In genomic region chr11:119832132-119832531, GRCh38 we compare ENCODE assay signal across 22 cellular contexts.
DNase-seq lines count a peak whose midpoint lies in the region; TF ChIP-seq lines count a peak whose summit lies in the region.
"Had no signal": no experiment of that assay in that cellular context is flagged by ENCODE, and none has a peak within 500 bp of the region (broad histone marks: within the 10 kb centered on the region; RNA-seq: fewer than 3 reads in every experiment).

No MANE protein-coding gene starts in this region.

- H3K4me3 Mint-ChIP-seq in mesothelial cell of epicardium = no peak overlapping the region
- no peak overlapping the region for H3K4me3 Mint-ChIP-seq in HFFc6
- H3K4me3 Mint-ChIP-seq: activated naive CD4-positive, alpha-beta T cell treated with anti-CD3 and anti-CD28 coated beads, Interleukin-2, amount 10 ng/mL, durations not matched to agents 7 days and 5 days; activated T-cell treated with anti-CD3 and anti-CD28 coated beads, Interleukin-2, amount 50 U/mL, for 4 hours; natural killer cell treated with Interleukin-12 subunit alpha and Interleukin-12 subunit beta and Interleukin-15 and Interleukin-18, amount 100 ng/mL, for 72 hours had no signal

- H3K4me1 Mint-ChIP-seq in mesothelial cell of epicardium = peaks cover 13% of the 10 kb centered on the region
- no peaks in the 10 kb centered on the region for H3K4me1 Mint-ChIP-seq in HFFc6 (ENCODE audit: low read depth)
- H3K4me1 Mint-ChIP-seq: activated naive CD4-positive, alpha-beta T cell treated with anti-CD3 and anti-CD28 coated beads, Interleukin-2, amount 10 ng/mL, durations not matched to agents 7 days and 5 days had no signal

- H3K9me3 ChIP-seq in Peyer's patch = no peaks in the 10 kb centered on the region
- H3K9me3 ChIP-seq in spleen = no peaks in the 10 kb centered on the region
- no peaks in the 10 kb centered on the region for H3K9me3 ChIP-seq in left ventricle myocardium inferior (replicated peaks)
- H3K9me3 ChIP-seq: psoas muscle had no signal

- 45 to 57% (median 49%) methylated on average over 5 to 6 of the region's 6 CpGs for WGBS in spleen, 5 donors

- TF ChIP-seq POLR2A in Peyer's patch (IDR thresholded peaks at IDR 0.05) (no peak), spleen (IDR thresholded peaks at IDR 0.05) (no peak)

- H3K27ac Mint-ChIP-seq in mesothelial cell of epicardium (peak overlapping the region; percentile 81), HFFc6 (no peak overlapping the region)
- H3K27ac Mint-ChIP-seq: activated naive CD4-positive, alpha-beta T cell treated with anti-CD3 and anti-CD28 coated beads, Interleukin-2, amount 10 ng/mL, durations not matched to agents 7 days and 5 days; natural killer cell treated with Interleukin-12 subunit alpha and Interleukin-12 subunit beta and Interleukin-15 and Interleukin-18, amount 100 ng/mL, for 72 hours had no signal

- H3K27me3 ChIP-seq in Peyer's patch = no peaks in the 10 kb centered on the region
- peaks cover 0 to 56% (median 0%) of the 10 kb centered on the region in 7 donors for H3K27me3 ChIP-seq in spleen (replicated peaks in 1 of 7)
- peaks cover 14% of the 10 kb centered on the region for H3K27me3 ChIP-seq in left ventricle myocardium inferior (ENCODE audit: low read depth)

- intact Hi-C loops in spleen (cut with DNase I; ENCODE audit: low total_unique reads) = no loop called here
- intact Hi-C loops in left ventricle myocardium inferior (cut with micrococcal nuclease) = no loop called here

- H3K36me3 ChIP-seq in Peyer's patch (no peaks in the 10 kb centered on the region), spleen (no peaks in the 10 kb centered on the region), left ventricle myocardium inferior (no peaks in the 10 kb centered on the region)

- peak; percentile 7 for DNase-seq in DMS 273 (lab: John Stamatoyannopoulos, UW; ENCODE audit: unreplicated experiment)
- DNase-seq in DMS 273 treated with DMSO at 0.1 percent for 48 hours (lab: John Stamatoyannopoulos, UW) = no peak
- DNase-seq in Peyer's patch = peak in 2 of 3 donors; percentile 53 to 74
- no peak for DNase-seq in mesothelial cell of epicardium (ENCODE audit: low spot score in 2 of 2, unreplicated experiment in 2 of 2)
- DNase-seq in spleen = no peak
- no peak for DNase-seq in HFFc6
- no peak for DNase-seq in left ventricle myocardium inferior
- no peak for DNase-seq in activated T-cell treated with anti-CD3 and anti-CD28 coated beads for 4 hours
- DNase-seq: activated naive CD4-positive, alpha-beta T cell treated with anti-CD3 and anti-CD28 coated beads, Interleukin-2, amount 10 ng/mL, durations not matched to agents 7 days and 5 days; activated T-cell treated with anti-CD3 and anti-CD28 coated beads, Interleukin-2, amount 50 U/mL, for 4 hours; aorta; central memory CD4-positive, alpha-beta T cell; dorsolateral prefrontal cortex; foreskin keratinocyte; KBM-7; mammary epithelial cell; MV-4-11; NCI-H2081 treated with DMSO at 0.1 percent for 48 hours; psoas muscle; stimulated activated CD4-positive, alpha-beta T cell treated with anti-CD3 and anti-CD28 coated beads, Interleukin-4, amount 100 ng/mL, for 4 hours had no signal

- H3K4me3 ChIP-seq in Peyer's patch (peak overlapping the region in 2 of 4 donors; percentile 6 to 37), spleen (no peak overlapping the region), left ventricle myocardium inferior (no peak overlapping the region)
- H3K4me3 ChIP-seq: dorsolateral prefrontal cortex, psoas muscle had no signal

- H3K27me3 Mint-ChIP-seq in mesothelial cell of epicardium (ENCODE audit: low read depth) (no peaks in the 10 kb centered on the region), HFFc6 (ENCODE audit: insufficient read depth) (peaks cover 37% of the 10 kb centered on the region)

- no peak for TF ChIP-seq CTCF in Peyer's patch (IDR thresholded peaks at IDR 0.05)
- TF ChIP-seq CTCF in mesothelial cell of epicardium (IDR thresholded peaks at IDR 0.05; ENCODE audit: unreplicated experiment) = no peak
- TF ChIP-seq CTCF in spleen (IDR thresholded peaks at IDR 0.05 in 8 of 11, conservative IDR thresholded peaks at IDR 0.05 in 3 of 11) = no peak
- TF ChIP-seq CTCF in HFFc6 (IDR thresholded peaks at IDR 0.05) = no peak
- no peak for TF ChIP-seq CTCF in left ventricle myocardium inferior (IDR thresholded peaks at IDR 0.05; ENCODE audit: borderline replicate concordance)

- H3K27ac ChIP-seq in Peyer's patch (peak overlapping the region in 3 of 4 donors; percentile 64 to 84 (median 78)), spleen (peak overlapping the region in 7 of 8 donors; percentile 19 to 64 (median 47)), left ventricle myocardium inferior (replicated peaks) (no peak overlapping the region)
- H3K27ac ChIP-seq: 22Rv1, dorsolateral prefrontal cortex, foreskin keratinocyte, psoas muscle had no signal

- no peaks in the 10 kb centered on the region for H3K36me3 Mint-ChIP-seq in mesothelial cell of epicardium
- H3K36me3 Mint-ChIP-seq in HFFc6 (ENCODE audit: low read depth) = no peaks in the 10 kb centered on the region
- H3K36me3 Mint-ChIP-seq: activated naive CD4-positive, alpha-beta T cell treated with anti-CD3 and anti-CD28 coated beads, Interleukin-2, amount 10 ng/mL, durations not matched to agents 7 days and 5 days; natural killer cell treated with Interleukin-12 subunit alpha and Interleukin-12 subunit beta and Interleukin-15 and Interleukin-18, amount 100 ng/mL, for 72 hours had no signal

- H3K9me3 Mint-ChIP-seq in mesothelial cell of epicardium (peaks cover under 1% of the 10 kb centered on the region), HFFc6 (no peaks in the 10 kb centered on the region)
- H3K9me3 Mint-ChIP-seq: activated naive CD4-positive, alpha-beta T cell treated with anti-CD3 and anti-CD28 coated beads, Interleukin-2, amount 10 ng/mL, durations not matched to agents 7 days and 5 days; activated T-cell treated with anti-CD3 and anti-CD28 coated beads, Interleukin-2, amount 50 U/mL, for 4 hours; natural killer cell treated with Interleukin-12 subunit alpha and Interleukin-12 subunit beta and Interleukin-15 and Interleukin-18, amount 100 ng/mL, for 72 hours had no signal

- peaks cover 0 to 12% (median 2%) of the 10 kb centered on the region in 4 donors for H3K4me1 ChIP-seq in Peyer's patch
- peaks cover 0 to 5% (median 0%) of the 10 kb centered on the region in 6 donors for H3K4me1 ChIP-seq in spleen
- H3K4me1 ChIP-seq in left ventricle myocardium inferior = no peaks in the 10 kb centered on the region
- H3K4me1 ChIP-seq: foreskin keratinocyte, psoas muscle had no signal

Comparison
In these comparisons a context has a peak if more than half of its experiments do, and no peak if none do; other contexts are left out.
1. DNase-seq: peak in DMS 273 (single experiment) and Peyer's patch (2 of 3); none in DMS 273 treated with DMSO at 0.1 percent for 48 hours (single experiment), mesothelial cell of epicardium (0 of 2), spleen (single experiment), HFFc6 (single experiment), left ventricle myocardium inferior (single experiment) and activated T-cell treated with anti-CD3 and anti-CD28 coated beads for 4 hours (single experiment).